8 cellular contexts compared by ENCODE assay signal in genomic region chr3:52536369-52537164, GRCh38. TPM values are rescaled to one million over a fixed set of nuclear protein-coding genes. Genes with fewer than 3 reads are reported as not detected.
DNase-seq lines count a peak whose midpoint lies in the region; ATAC-seq and TF ChIP-seq lines count a peak whose summit lies in the region.

Gene UQCC5, plus strand, starts transcription at chr3:52536605. Its CDS starts 151 bp downstream, at chr3:52536756.

- peak within 1 kb of the TSS; percentile 92 for H3K4me3 Mint-ChIP-seq in activated naive CD4-positive, alpha-beta T cell treated with anti-CD3 and anti-CD28 coated beads, Interleukin-2, amount 10 ng/mL, durations not matched to agents 7 days and 5 days

- H3K36me3 ChIP-seq in gastroesophageal sphincter (peaks cover 0 to 8% of the 10 kb centered on the region in 2 donors), neutrophil (no peaks in the 10 kb centered on the region)

- H3K4me3 ChIP-seq in GM08714 (ENCODE audit: low read length) (peak within 1 kb of the TSS; percentile 76), NB4 (ENCODE audit: low read depth, low read length) (peak within 1 kb of the TSS; percentile 99), gastroesophageal sphincter (peak within 1 kb of the TSS; percentile 42 to 77), neutrophil (ENCODE audit: low read depth in 1 of 2, low read length in 1 of 2) (peak within 1 kb of the TSS; percentile 74 to 77)

- H3K27me3 Mint-ChIP-seq in activated naive CD4-positive, alpha-beta T cell treated with anti-CD3 and anti-CD28 coated beads, Interleukin-2, amount 10 ng/mL, durations not matched to agents 7 days and 5 days: peaks cover 8% of the 10 kb centered on the region

- CTCF ChIA-PET in activated naive CD4-positive, alpha-beta T cell treated with anti-CD3 and anti-CD28 coated beads, Interleukin-2, amount 10 ng/mL, durations not matched to agents 7 days and 5 days (lab: Charles Lee): interaction anchor here (0.6 kb wide), 1 partner anchor 123 kb away, joined by 3 read pairs; no protein-coding TSS in a partner anchor

- H3K27ac ChIP-seq in gastroesophageal sphincter: peak within 1 kb of the TSS; percentile 62 to 95 (median 94)
- peak within 1 kb of the TSS; percentile 29 for H3K27ac ChIP-seq in neutrophil
- H3K27ac ChIP-seq in substantia nigra (ENCODE audit: low read depth, low read length, poor library complexity, severe bottlenecking): peak within 1 kb of the TSS; percentile 83

- H3K4me1 ChIP-seq in gastroesophageal sphincter (peaks cover 0 to 78% (median 35%) of the 10 kb centered on the region in 3 donors), neutrophil (ENCODE audit: control insufficient read depth in 1 of 2, insufficient read depth in 1 of 2, low read depth in 1 of 2, low read length in 1 of 2) (peaks cover 30 to 48% of the 10 kb centered on the region in 2 experiments)

- 0% methylated on average over 2 to 9 of the region's 65 CpGs for WGBS in gastroesophageal sphincter (ENCODE audit: low coverage in 1 of 2), 2 donors

- TF ChIP-seq CTCF in NB4 (IDR thresholded peaks at IDR 0.05; ENCODE audit: low read depth, low read length) (no peak), gastroesophageal sphincter (IDR thresholded peaks at IDR 0.05) (peak in 1 of 4 experiments; percentile 21), neutrophil (IDR thresholded peaks at IDR 0.05) (peak; percentile 46)

- H3K9me3 Mint-ChIP-seq in activated naive CD4-positive, alpha-beta T cell treated with anti-CD3 and anti-CD28 coated beads, Interleukin-2, amount 10 ng/mL, durations not matched to agents 7 days and 5 days: no peaks in the 10 kb centered on the region

- peak; percentile 99 for DNase-seq in NB4 (ENCODE audit: low read depth)
- peak; percentile 97 for DNase-seq in SK-N-DZ (ENCODE audit: low spot score)
- DNase-seq in activated naive CD4-positive, alpha-beta T cell treated with anti-CD3 and anti-CD28 coated beads, Interleukin-2, amount 10 ng/mL, durations not matched to agents 7 days and 5 days: peak; percentile 98
- peak; percentile 79 to 99 (median 95) for DNase-seq in substantia nigra (lab: John Stamatoyannopoulos, UW)

- ATAC-seq in HG02571 (IDR thresholded peaks at IDR 0.05; ENCODE audit: unreplicated experiment) (peak; percentile 74), gastroesophageal sphincter (peak; percentile 94)

- peaks cover 28% of the 10 kb centered on the region for H3K36me3 Mint-ChIP-seq in activated naive CD4-positive, alpha-beta T cell treated with anti-CD3 and anti-CD28 coated beads, Interleukin-2, amount 10 ng/mL, durations not matched to agents 7 days and 5 days

- no peaks in the 10 kb centered on the region for H3K27me3 ChIP-seq in gastroesophageal sphincter
- peaks cover 48% of the 10 kb centered on the region for H3K27me3 ChIP-seq in neutrophil

- TF ChIP-seq POLR2A in NB4 (IDR thresholded peaks at IDR 0.05; ENCODE audit: extremely low read depth, insufficient read length) (peak; percentile 95), gastroesophageal sphincter (IDR thresholded peaks at IDR 0.05) (peak; percentile 95 to 97)

- no peak for TF ChIP-seq EP300 in gastroesophageal sphincter (IDR thresholded peaks at IDR 0.05)

- H3K4me1 Mint-ChIP-seq in activated naive CD4-positive, alpha-beta T cell treated with anti-CD3 and anti-CD28 coated beads, Interleukin-2, amount 10 ng/mL, durations not matched to agents 7 days and 5 days: peaks cover 56% of the 10 kb centered on the region

- H3K27ac Mint-ChIP-seq in activated naive CD4-positive, alpha-beta T cell treated with anti-CD3 and anti-CD28 coated beads, Interleukin-2, amount 10 ng/mL, durations not matched to agents 7 days and 5 days: peak within 1 kb of the TSS; percentile 94

- no peaks in the 10 kb centered on the region for H3K9me3 ChIP-seq in gastroesophageal sphincter
- H3K9me3 ChIP-seq in neutrophil: no peaks in the 10 kb centered on the region

RNA-seq across cellular contexts. Expression of gene UQCC5, which starts in this region (rescaled TPM):
- 2.0 and 2.7 TPM in 2 replicates for polyA plus RNA-seq in SK-N-DZ (2014; cell fraction: cytosol; rRNA removed)
- polyA plus RNA-seq in SK-N-DZ (2014; cell fraction: nucleus; rRNA removed): 6.9 and 147 TPM in 2 replicates
- 10 to 100 TPM in 2 of 4 donors, 1 to 10 TPM in 2; 1.9 to 47.5 (median 18.7) TPM for total RNA-seq in gastroesophageal sphincter

Comparison
In these comparisons a context has a peak if more than half of its experiments do, and no peak if none do; other contexts are left out.
1. Peak in every context shown above with its lines: DNase-seq, ATAC-seq, H3K4me3 ChIP-seq and H3K27ac ChIP-seq.
2. H3K27ac ChIP-seq: peak in every context shown above with its lines; median percentile 94 in gastroesophageal sphincter; 83 in substantia nigra; 29 in neutrophil.